In the genomic region with DNA sequence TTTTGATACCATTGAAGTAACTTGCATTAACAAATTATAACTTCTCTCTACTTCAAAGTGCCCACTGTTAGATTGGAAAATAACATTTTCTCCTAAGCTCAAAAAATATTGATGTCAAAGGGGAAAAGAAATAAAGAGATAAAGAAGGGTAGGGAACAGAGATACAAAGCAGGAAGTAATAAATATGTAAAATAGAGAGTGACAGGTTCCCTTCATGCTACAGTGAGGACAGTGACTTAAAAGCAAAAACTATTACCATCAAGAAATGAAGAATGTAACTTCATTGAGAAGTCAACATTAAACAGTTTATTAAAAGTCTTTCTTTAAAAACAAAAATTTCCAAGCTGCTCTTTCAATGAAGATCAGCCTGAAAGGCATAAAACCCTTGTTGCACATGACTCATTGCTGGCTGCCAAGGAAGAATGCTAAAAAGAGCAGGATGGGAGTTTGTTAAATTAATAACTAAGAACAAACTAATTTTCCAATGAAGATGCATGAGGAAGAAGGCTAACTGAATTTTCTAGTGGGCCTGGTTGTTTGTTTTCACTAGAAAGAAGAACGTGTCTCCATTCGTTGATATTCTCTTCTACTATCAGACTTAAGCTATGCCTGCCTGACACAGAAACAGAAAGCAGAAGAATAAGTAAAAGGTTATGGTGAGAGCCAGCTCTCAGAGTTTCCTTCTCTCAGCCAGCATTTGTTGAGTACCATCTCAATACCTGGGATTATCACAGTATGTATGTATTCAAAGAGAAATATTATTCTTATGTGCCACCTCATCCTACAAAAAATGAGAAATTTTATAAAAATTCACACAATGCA, we compare ENCODE assay signal across 15 cellular contexts.
A peak's percentile ranks its signal among the peaks of the same experiment; 100 is the strongest.
DNase-seq lines count a peak whose midpoint lies in the region; ATAC-seq and TF ChIP-seq lines count a peak whose summit lies in the region.
"Had no signal": no experiment of that assay in that cellular context is flagged by ENCODE, and none has a peak within 500 bp of the region (broad histone marks: within the 10 kb centered on the region; RNA-seq: fewer than 3 reads in every experiment).

No MANE protein-coding gene starts in this region.

- intact Hi-C loops in testis (cut with DNase I; ENCODE audit: low total_unique reads) (no loop called here), right cardiac atrium (cut with DNase I) (no loop called here)

- H3K9me3 ChIP-seq in adipocyte (ENCODE audit: control insufficient read depth, low read length) (no peaks in the 10 kb centered on the region), testis (no peaks in the 10 kb centered on the region), right cardiac atrium (ENCODE audit: control insufficient read depth, low read length) (no peaks in the 10 kb centered on the region)
- H3K9me3 ChIP-seq: BLaER1 treated with 17β-estradiol and CSF1 and Interleukin-3, amounts not matched to agents 10 nM and 100 nM; lower lobe of right lung; tibial nerve had no signal

- no peak overlapping the region for H3K27ac ChIP-seq in testis
- no peak overlapping the region for H3K27ac ChIP-seq in right cardiac atrium (ENCODE audit: low read length)
- H3K27ac ChIP-seq: BLaER1 treated with 17β-estradiol and CSF1 and Interleukin-3, amounts not matched to agents 10 nM and 100 nM; lower lobe of right lung; tibial nerve had no signal

- H3K4me1 ChIP-seq in adipocyte (ENCODE audit: control insufficient read depth, insufficient read depth, low read length) (peaks cover 59% of the 10 kb centered on the region), testis (no peaks in the 10 kb centered on the region), right cardiac atrium (ENCODE audit: control insufficient read depth, insufficient read depth, low read length) (no peaks in the 10 kb centered on the region)
- H3K4me1 ChIP-seq: lower lobe of right lung, tibial nerve had no signal

- no peak for TF ChIP-seq POLR2A in testis (IDR thresholded peaks at IDR 0.05)

- H3K27me3 ChIP-seq in adipocyte (replicated peaks; ENCODE audit: control insufficient read depth, insufficient read depth, low read length) (no peaks in the 10 kb centered on the region), testis (no peaks in the 10 kb centered on the region), right cardiac atrium (ENCODE audit: control insufficient read depth, insufficient read depth) (no peaks in the 10 kb centered on the region)
- H3K27me3 ChIP-seq: BLaER1 treated with 17β-estradiol and CSF1 and Interleukin-3, amounts not matched to agents 10 nM and 100 nM; tibial nerve had no signal

- ATAC-seq in GM19463 (IDR thresholded peaks at IDR 0.05; ENCODE audit: unreplicated experiment), result peak; percentile 88
- peak; percentile 80 for ATAC-seq in HG03066 (IDR thresholded peaks at IDR 0.05; ENCODE audit: low read depth, unreplicated experiment)
- ATAC-seq in right cardiac atrium, result no peak
- no peak for ATAC-seq in activated CD4-positive, CD25-positive, alpha-beta regulatory T cell treated with anti-CD3 and anti-CD28 coated beads, Interleukin-2, amount 50 U/mL, for 24 hours
- ATAC-seq: lower lobe of right lung had no signal

- DNase-seq in Daoy (ENCODE audit: low read depth), result peak; percentile 17
- peak; percentile 62 for DNase-seq in adipocyte (ENCODE audit: low read depth)
- no peak for DNase-seq in stimulated activated naive CD4-positive, alpha-beta T cell (lab: John Stamatoyannopoulos, UW)
- DNase-seq in testis, result no peak
- DNase-seq in right cardiac atrium, result no peak
- DNase-seq: activated T-cell treated with anti-CD3 and anti-CD28 coated beads, Interleukin-2, amount 50 U/mL, for 1 hour; effector CD8-positive, alpha-beta T cell; lower lobe of right lung; NCI-H2081; T-helper 1 cell had no signal

- peak overlapping the region; percentile 67 for H3K9ac ChIP-seq in adipocyte (ENCODE audit: low read length)
- H3K9ac ChIP-seq: BLaER1 treated with 17β-estradiol and CSF1 and Interleukin-3, amounts not matched to agents 10 nM and 100 nM had no signal

- H3K4me3 ChIP-seq in adipocyte (ENCODE audit: low read length) (peak overlapping the region; percentile 34), testis (no peak overlapping the region), right cardiac atrium (ENCODE audit: low read length) (no peak overlapping the region)
- H3K4me3 ChIP-seq: BLaER1 treated with 17β-estradiol and CSF1 and Interleukin-3, amounts not matched to agents 10 nM and 100 nM; lower lobe of right lung; tibial nerve had no signal

- WGBS in testis, 2 donors, result 43 to 45% methylated on average over 2 of the region's 2 CpGs
- 33% methylated on average over 2 of the region's 2 CpGs for WGBS in right cardiac atrium

- no peaks in the 10 kb centered on the region for H3K36me3 ChIP-seq in adipocyte (ENCODE audit: control insufficient read depth, insufficient read depth, low read length, severe bottlenecking)
- no peaks in the 10 kb centered on the region for H3K36me3 ChIP-seq in testis (ENCODE audit: low read depth, missing control alignments)
- H3K36me3 ChIP-seq: BLaER1 treated with 17β-estradiol and CSF1 and Interleukin-3, amounts not matched to agents 10 nM and 100 nM; lower lobe of right lung; tibial nerve had no signal

- TF ChIP-seq CTCF in testis (IDR thresholded peaks at IDR 0.05), result no peak

Comparison
In these comparisons a context has a peak if more than half of its experiments do, and no peak if none do; other contexts are left out.
1. DNase-seq: peak in Daoy (single experiment) and adipocyte (single experiment); none in stimulated activated naive CD4-positive, alpha-beta T cell (0 of 6), testis (single experiment) and right cardiac atrium (0 of 3).
2. ATAC-seq: peak in GM19463 (single experiment) and HG03066 (single experiment); none in right cardiac atrium (0 of 2) and activated CD4-positive, CD25-positive, alpha-beta regulatory T cell treated with anti-CD3 and anti-CD28 coated beads, Interleukin-2, amount 50 U/mL, for 24 hours (0 of 2).